In the genomic region with DNA sequence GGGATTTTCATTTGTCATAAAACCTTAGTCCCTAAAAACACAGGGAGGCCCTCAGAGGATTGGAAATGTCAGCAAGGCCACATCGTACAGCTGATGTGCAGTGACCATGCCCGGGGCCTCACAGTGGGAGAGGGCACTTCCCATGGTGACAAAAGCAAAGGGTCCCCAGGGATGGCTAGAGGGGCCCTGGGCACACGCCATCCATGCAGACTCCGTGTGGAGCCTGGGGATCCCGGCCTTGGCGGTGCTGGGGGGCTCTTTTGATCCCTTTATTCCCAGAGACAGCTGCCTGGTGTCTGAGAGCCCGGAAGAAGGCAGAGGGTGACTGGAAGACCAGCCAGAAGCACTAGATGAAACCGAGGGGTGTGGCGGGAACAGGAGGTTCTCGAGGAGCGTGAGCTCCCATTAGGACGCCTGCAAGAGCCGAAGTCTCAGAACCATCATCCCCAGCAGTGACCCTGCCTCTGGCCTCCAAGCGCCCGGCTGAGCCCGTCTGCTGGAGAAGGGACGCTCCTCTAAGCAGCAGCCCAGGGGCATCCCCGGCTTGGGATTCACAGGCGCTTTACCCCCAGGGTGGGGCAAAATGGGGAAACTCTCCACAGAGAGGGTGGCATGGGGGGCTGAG, we compare ENCODE assay signal across 1 cellular context.
TF ChIP-seq lines count a peak whose summit lies in the region.

No MANE protein-coding gene starts in this region.

TF ChIP-seq in HepG2, 621 proteins besides CTCF, POLR2A, EP300 and RAD21:
- TF ChIP-seq, protein P1, sequence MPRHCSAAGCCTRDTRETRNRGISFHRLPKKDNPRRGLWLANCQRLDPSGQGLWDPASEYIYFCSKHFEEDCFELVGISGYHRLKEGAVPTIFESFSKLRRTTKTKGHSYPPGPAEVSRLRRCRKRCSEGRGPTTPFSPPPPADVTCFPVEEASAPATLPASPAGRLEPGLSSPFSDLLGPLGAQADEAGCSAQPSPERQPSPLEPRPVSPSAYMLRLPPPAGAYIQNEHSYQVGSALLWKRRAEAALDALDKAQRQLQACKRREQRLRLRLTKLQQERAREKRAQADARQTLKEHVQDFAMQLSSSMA (CRISPR knock-in tag; IDR thresholded peaks at IDR 0.05) = no peak
- TF ChIP-seq TCF7 (IDR thresholded peaks at IDR 0.05; ENCODE audit: low read depth) (no peak), KLF11 (CRISPR knock-in tag; IDR thresholded peaks at IDR 0.05) (no peak), ZNF883 (CRISPR knock-in tag; IDR thresholded peaks at IDR 0.05; ENCODE audit: not compliant biosample characterization) (no peak), ZNF564 (CRISPR knock-in tag; IDR thresholded peaks at IDR 0.05) (no peak), HNRNPLL (IDR thresholded peaks at IDR 0.05; ENCODE audit: low read depth, low read length, poor library complexity, severe bottlenecking) (no peak), ZSCAN20 (CRISPR knock-in tag; IDR thresholded peaks at IDR 0.05; ENCODE audit: borderline replicate concordance) (no peak), ZKSCAN8 (CRISPR knock-in tag; IDR thresholded peaks at IDR 0.05; ENCODE audit: borderline replicate concordance) (no peak), ZNF317 (CRISPR knock-in tag; IDR thresholded peaks at IDR 0.05) (no peak), PAF1 (CRISPR knock-in tag; IDR thresholded peaks at IDR 0.05) (no peak), ZNF432 (CRISPR knock-in tag; IDR thresholded peaks at IDR 0.05; ENCODE audit: borderline replicate concordance) (no peak)
- TF ChIP-seq, protein P2, sequence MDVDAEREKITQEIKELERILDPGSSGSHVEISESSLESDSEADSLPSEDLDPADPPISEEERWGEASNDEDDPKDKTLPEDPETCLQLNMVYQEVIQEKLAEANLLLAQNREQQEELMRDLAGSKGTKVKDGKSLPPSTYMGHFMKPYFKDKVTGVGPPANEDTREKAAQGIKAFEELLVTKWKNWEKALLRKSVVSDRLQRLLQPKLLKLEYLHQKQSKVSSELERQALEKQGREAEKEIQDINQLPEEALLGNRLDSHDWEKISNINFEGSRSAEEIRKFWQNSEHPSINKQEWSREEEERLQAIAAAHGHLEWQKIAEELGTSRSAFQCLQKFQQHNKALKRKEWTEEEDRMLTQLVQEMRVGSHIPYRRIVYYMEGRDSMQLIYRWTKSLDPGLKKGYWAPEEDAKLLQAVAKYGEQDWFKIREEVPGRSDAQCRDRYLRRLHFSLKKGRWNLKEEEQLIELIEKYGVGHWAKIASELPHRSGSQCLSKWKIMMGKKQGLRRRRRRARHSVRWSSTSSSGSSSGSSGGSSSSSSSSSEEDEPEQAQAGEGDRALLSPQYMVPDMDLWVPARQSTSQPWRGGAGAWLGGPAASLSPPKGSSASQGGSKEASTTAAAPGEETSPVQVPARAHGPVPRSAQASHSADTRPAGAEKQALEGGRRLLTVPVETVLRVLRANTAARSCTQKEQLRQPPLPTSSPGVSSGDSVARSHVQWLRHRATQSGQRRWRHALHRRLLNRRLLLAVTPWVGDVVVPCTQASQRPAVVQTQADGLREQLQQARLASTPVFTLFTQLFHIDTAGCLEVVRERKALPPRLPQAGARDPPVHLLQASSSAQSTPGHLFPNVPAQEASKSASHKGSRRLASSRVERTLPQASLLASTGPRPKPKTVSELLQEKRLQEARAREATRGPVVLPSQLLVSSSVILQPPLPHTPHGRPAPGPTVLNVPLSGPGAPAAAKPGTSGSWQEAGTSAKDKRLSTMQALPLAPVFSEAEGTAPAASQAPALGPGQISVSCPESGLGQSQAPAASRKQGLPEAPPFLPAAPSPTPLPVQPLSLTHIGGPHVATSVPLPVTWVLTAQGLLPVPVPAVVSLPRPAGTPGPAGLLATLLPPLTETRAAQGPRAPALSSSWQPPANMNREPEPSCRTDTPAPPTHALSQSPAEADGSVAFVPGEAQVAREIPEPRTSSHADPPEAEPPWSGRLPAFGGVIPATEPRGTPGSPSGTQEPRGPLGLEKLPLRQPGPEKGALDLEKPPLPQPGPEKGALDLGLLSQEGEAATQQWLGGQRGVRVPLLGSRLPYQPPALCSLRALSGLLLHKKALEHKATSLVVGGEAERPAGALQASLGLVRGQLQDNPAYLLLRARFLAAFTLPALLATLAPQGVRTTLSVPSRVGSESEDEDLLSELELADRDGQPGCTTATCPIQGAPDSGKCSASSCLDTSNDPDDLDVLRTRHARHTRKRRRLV (CRISPR knock-in tag; IDR thresholded peaks at IDR 0.05) = no peak
